In genomic region chr2:28435796-28436425, GRCh38 we compare ENCODE assay signal across 17 cellular contexts. TPM values are rescaled to one million over a fixed set of nuclear protein-coding genes. Genes with fewer than 3 reads are reported as not detected.
DNase-seq lines count a peak whose midpoint lies in the region; ATAC-seq, FAIRE-seq and TF ChIP-seq lines count a peak whose summit lies in the region.
"Had no signal": no experiment of that assay in that cellular context is flagged by ENCODE, and none has a peak within 500 bp of the region (broad histone marks: within the 10 kb centered on the region; RNA-seq: fewer than 3 reads in every experiment).

No MANE protein-coding gene starts in this region.

- H3K9me3 Mint-ChIP-seq in neural crest cell = peaks cover 9% of the 10 kb centered on the region
- H3K9me3 Mint-ChIP-seq: central memory CD8-positive, alpha-beta T cell; neural progenitor cell had no signal

- H3K27me3 Mint-ChIP-seq in neural crest cell (ENCODE audit: low read depth) = no peaks in the 10 kb centered on the region
- H3K27me3 Mint-ChIP-seq: activated naive CD8-positive, alpha-beta T cell; central memory CD8-positive, alpha-beta T cell had no signal

- no peak for TF ChIP-seq RAD21 in A549 (conservative IDR thresholded peaks at IDR 0.05 in 1 of 2, IDR thresholded peaks at IDR 0.05 in 1 of 2)

- no peaks in the 10 kb centered on the region for H3K36me3 Mint-ChIP-seq in neural crest cell (ENCODE audit: low read depth)
- H3K36me3 Mint-ChIP-seq: activated naive CD8-positive, alpha-beta T cell; neural progenitor cell had no signal

- TF ChIP-seq EP300 in A549 (IDR thresholded peaks at IDR 0.05) = no peak

- H3K27ac ChIP-seq in A549 (peak overlapping the region; percentile 63 to 83), PC-3 (ENCODE audit: low read length) (peak overlapping the region; percentile 57)
- H3K27ac ChIP-seq: lower lobe of right lung, neural progenitor cell had no signal

- no peaks in the 10 kb centered on the region for H3K9me2 ChIP-seq in PC-3 (replicated peaks; ENCODE audit: low read length)

- no peaks in the 10 kb centered on the region for H3K36me3 ChIP-seq in PC-3 (ENCODE audit: low read depth, low read length)
- H3K36me3 ChIP-seq: lower lobe of right lung, neural progenitor cell had no signal

- TF ChIP-seq CTCF in A549 (IDR thresholded peaks at IDR 0.05) (no peak), PC-3 (conservative IDR thresholded peaks at IDR 0.05; ENCODE audit: low read depth, low read length) (no peak), epithelial cell of proximal tubule (conservative IDR thresholded peaks at IDR 0.05; ENCODE audit: low read depth, low read length) (no peak), neural crest cell (conservative IDR thresholded peaks at IDR 0.05) (no peak)

- no peak overlapping the region; the same call in 1 of the 2 replicates for H3K9ac ChIP-seq in PC-3 (ENCODE audit: low read length)
- H3K9ac ChIP-seq: neural progenitor cell had no signal

- TF ChIP-seq POLR2A in A549 (IDR thresholded peaks at IDR 0.05; ENCODE audit: low read length) = no peak

- ATAC-seq in A549 (peak in 1 of 2 experiments; percentile 46; a peak in 3 of 6 replicates), PC-3 (no peak), HG03139 (IDR thresholded peaks at IDR 0.05; ENCODE audit: unreplicated experiment) (no peak)
- ATAC-seq: sciatic nerve had no signal

- H4K20me1 ChIP-seq in PC-3 (ENCODE audit: low read length) = no peaks in the 10 kb centered on the region

- peak; percentile 28 for FAIRE-seq in A549 (lab: Jason Lieb, UNC)

- POLR2A ChIA-PET in A549 (lab: Yijun Ruan, JAX) (interaction anchor here (1.3 kb wide), 1 partner anchor 45 kb away, joined by 5 read pairs; no protein-coding TSS in a partner anchor), PC-3 (lab: Charles Lee; ENCODE audit: unreplicated experiment) (no interaction called here)

- no TSS peak for BruUV-seq in PC-3 (replicated peaks; lab: Mats Ljungman, UMichigan)

- H3K4me3 ChIP-seq in A549 (no peak overlapping the region), PC-3 (ENCODE audit: low read length) (no peak overlapping the region), epithelial cell of proximal tubule (ENCODE audit: low read depth, low read length) (no peak overlapping the region)
- H3K4me3 ChIP-seq: lower lobe of right lung, neural progenitor cell had no signal

- intact Hi-C loops in PC-3 (cut with micrococcal nuclease) = no loop called here

- DNase-seq in A549 (ENCODE audit: low read depth in 1 of 2, low spot score in 1 of 2) (peak; percentile 35 to 73), PC-3 (peak; percentile 38), epithelial cell of proximal tubule (ENCODE audit: low read depth) (peak; percentile 68), neural crest cell (ENCODE audit: low read depth, low spot score) (no peak), anterior cingulate cortex (lab: John Stamatoyannopoulos, UW) (no peak), NCI-H2107 (lab: John Stamatoyannopoulos, UW) (no peak)
- DNase-seq in stimulated activated CD4-positive, alpha-beta T cell treated with anti-CD3 and anti-CD28 coated beads, Interleukin-4, amount 100 ng/mL, for 4 hours = no peak
- DNase-seq: activated CD4-positive, CD25-positive, alpha-beta regulatory T cell treated with anti-CD3 and anti-CD28 coated beads, Interleukin-2, amount 50 U/mL, for 72 hours; foreskin fibroblast; KG1; stimulated activated CD4-positive, alpha-beta T cell treated with anti-CD3 and anti-CD28 coated beads, Interleukin-4, amount 100 ng/mL, for 24 hours had no signal

- CTCF ChIA-PET in A549 (lab: Yijun Ruan, JAX) (interaction anchor here (0.6 to 1.7 kb wide), 8 partner anchors 9 to 732 kb away, joined by 3 to 12 read pairs (median 3); no protein-coding TSS in a partner anchor), PC-3 (lab: Charles Lee) (no interaction called here)

- peaks cover 15% of the 10 kb centered on the region for H3K9me3 ChIP-seq in A549
- H3K9me3 ChIP-seq in PC-3 (ENCODE audit: low read length) = no peaks in the 10 kb centered on the region

- H3K4me1 Mint-ChIP-seq in neural crest cell = no peaks in the 10 kb centered on the region
- H3K4me1 Mint-ChIP-seq: neural progenitor cell had no signal

- H3K4me3 Mint-ChIP-seq in neural crest cell = no peak overlapping the region
- H3K4me3 Mint-ChIP-seq: activated naive CD8-positive, alpha-beta T cell; central memory CD8-positive, alpha-beta T cell; neural progenitor cell had no signal

- peak overlapping the region; percentile 29 for H3K27ac Mint-ChIP-seq in neural crest cell (ENCODE audit: unreplicated experiment)
- H3K27ac Mint-ChIP-seq: activated naive CD8-positive, alpha-beta T cell; neural progenitor cell had no signal

- peak overlapping the region; percentile 23; the same call in 1 of the 2 replicates for H2AFZ ChIP-seq in PC-3 (ENCODE audit: low read length)
- H2AFZ ChIP-seq: neural progenitor cell had no signal

- H3K4me2 ChIP-seq in A549 = peak overlapping the region; percentile 52
- H3K4me2 ChIP-seq in PC-3 (ENCODE audit: low read length) = no peak overlapping the region
- H3K4me2 ChIP-seq: neural progenitor cell had no signal

- H3K79me2 ChIP-seq in PC-3 (ENCODE audit: low read length) = no peaks in the 10 kb centered on the region

- no peaks in the 10 kb centered on the region for H3F3A ChIP-seq in PC-3 (ENCODE audit: low read length, unreplicated experiment)

- peaks cover 31% of the 10 kb centered on the region for H3K4me1 ChIP-seq in A549
- peaks cover 15% of the 10 kb centered on the region for H3K4me1 ChIP-seq in PC-3 (ENCODE audit: insufficient read depth, low read length)
- H3K4me1 ChIP-seq: neural progenitor cell had no signal

- WGBS in A549 (ENCODE audit: missing lambda C conversion rate) = 68% methylated on average over 6 of the region's 6 CpGs

- no peaks in the 10 kb centered on the region for H3K27me3 ChIP-seq in PC-3 (ENCODE audit: low read length)
- H3K27me3 ChIP-seq: neural progenitor cell had no signal

TF ChIP-seq in A549, 52 proteins besides CTCF, POLR2A, EP300 and RAD21 (continues in another document):
- TF ChIP-seq CBX2 (IDR thresholded peaks at IDR 0.05; ENCODE audit: borderline replicate concordance, low read depth) = no peak
- no peak for TF ChIP-seq JUN (IDR thresholded peaks at IDR 0.05)
- TF ChIP-seq ZSCAN20 (CRISPR knock-in tag; IDR thresholded peaks at IDR 0.05) = no peak
- TF ChIP-seq REST (IDR thresholded peaks at IDR 0.05) = no peak
- TF ChIP-seq CHD2 (IDR thresholded peaks at IDR 0.05; ENCODE audit: low read length, partially characterized antibody) = no peak
- no peak for TF ChIP-seq HDAC2 (IDR thresholded peaks at IDR 0.05)
- no peak for TF ChIP-seq ZFP36 (IDR thresholded peaks at IDR 0.05; ENCODE audit: borderline replicate concordance, partially characterized antibody)
- TF ChIP-seq BHLHE40 (IDR thresholded peaks at IDR 0.05; ENCODE audit: low read depth, low read length) = no peak
- no peak for TF ChIP-seq TP53 (CRISPR knock-in tag; IDR thresholded peaks at IDR 0.05)
- no peak for TF ChIP-seq RNF2 (IDR thresholded peaks at IDR 0.05; ENCODE audit: borderline replicate concordance, low read depth)
- TF ChIP-seq HOXB5 (CRISPR knock-in tag; IDR thresholded peaks at IDR 0.05) = no peak

RNA-seq across cellular contexts. Expression of gene FOSL2, which starts 43.3 kb away (rescaled TPM):
- 45.7 and 50.6 TPM in 2 replicates for polyA plus RNA-seq in A549 (2011; rRNA removed)
- polyA plus RNA-seq in A549 (2012; cell fraction: cytosol; rRNA removed) = 26.7 and 37.2 TPM in 2 replicates
- 89.7 and 95.0 TPM in 2 replicates for polyA plus RNA-seq in A549 (2012; cell fraction: nucleus; rRNA removed)
- polyA plus RNA-seq in A549 (2017; fragmentation: RNase III; extraction: RNeasy Plus Mini Kit Qiagen cat#74134 plus additional on column Dnase treatment) = 68.1 to 73.4 TPM (median 69.0 TPM) in 3 replicates
- 86.7 and 103 TPM in 2 replicates for polyA minus RNA-seq in A549 (2011; rRNA and poly(A)+ RNA removed)
- total RNA-seq in PC-3 (2014; rRNA removed) = 34.2 and 46.8 TPM in 2 replicates
- total RNA-seq in epithelial cell of proximal tubule = 91.8 and 103 TPM in 2 replicates
- total RNA-seq in neural crest cell = 2.2 and 2.9 TPM in 2 replicates

RNA-seq across cellular contexts. Expression of gene PLB1, which starts 59.9 kb away (rescaled TPM):
- polyA plus RNA-seq in A549 (2011; rRNA removed) (0.26 and 0.34 TPM in 2 replicates), A549 (2017; fragmentation: RNase III; extraction: RNeasy Plus Mini Kit Qiagen cat#74134 plus additional on column Dnase treatment) (0.81 to 1.4 TPM (median 1.2 TPM) in 3 replicates)
- polyA plus RNA-seq in A549 (2012; cell fraction: cytosol; rRNA removed) = 0.13 and 0.19 TPM in 2 replicates
- 0.37 and 0.75 TPM in 2 replicates for polyA plus RNA-seq in A549 (2012; cell fraction: nucleus; rRNA removed)
- polyA minus RNA-seq in A549 (2011; rRNA and poly(A)+ RNA removed) = 0.68 and 1.3 TPM in 2 replicates
- total RNA-seq in PC-3 (2014; rRNA removed) (0.40 and 1.3 TPM in 2 replicates), epithelial cell of proximal tubule (1.2 and 2.1 TPM in 2 replicates), neural crest cell (0.16 TPM in 1 of 2 replicates, not detected in the other)

Comparison
In these comparisons a context has a peak if more than half of its experiments do, and no peak if none do; other contexts are left out.
1. DNase-seq: peak in A549 (2 of 2), PC-3 (single experiment) and epithelial cell of proximal tubule (single experiment); none in neural crest cell (single experiment), stimulated activated CD4-positive, alpha-beta T cell treated with anti-CD3 and anti-CD28 coated beads, Interleukin-4, amount 100 ng/mL, for 4 hours (0 of 2), anterior cingulate cortex (0 of 58) and NCI-H2107 (single experiment).